ENCODE assay signal across 1 cellular context in the genomic region with DNA sequence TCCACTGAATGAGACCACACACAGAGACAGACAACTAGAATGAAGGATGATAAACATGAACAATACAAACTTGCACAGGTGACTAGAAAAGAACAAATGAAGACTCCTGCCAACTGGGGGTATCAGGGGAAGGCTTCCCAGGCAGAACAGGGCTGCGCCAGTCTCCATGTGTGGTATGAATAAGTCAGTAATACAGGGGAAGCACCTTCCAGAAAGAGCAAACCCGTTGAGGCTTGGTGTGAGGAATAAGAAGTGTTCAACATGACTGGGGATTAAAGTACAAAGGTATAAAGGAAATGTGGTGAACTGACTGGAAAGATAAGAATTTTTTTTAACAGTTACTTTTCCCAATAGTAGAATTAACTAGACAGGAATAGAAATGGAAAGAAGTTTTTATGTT.
TF ChIP-seq lines count a peak whose summit lies in the region.

No MANE protein-coding gene starts in this region.

TF ChIP-seq in HepG2, 621 proteins besides CTCF, POLR2A, EP300 and RAD21:
- 0 out of 2 replicates have a peak, but pooled peaks have one; percentile 17 for TF ChIP-seq ZMYM4 (CRISPR knock-in tag; IDR thresholded peaks at IDR 0.05)
- TF ChIP-seq ZNF713 (CRISPR knock-in tag; IDR thresholded peaks at IDR 0.05) = no peak
